Comparison of ENCODE assay signal across 15 cellular contexts in genomic region chr2:186709529-186710455, GRCh38.
"Had no signal": no experiment of that assay in that cellular context is flagged by ENCODE, and none has a peak within 500 bp of the region (broad histone marks: within the 10 kb centered on the region; RNA-seq: fewer than 3 reads in every experiment).

No MANE protein-coding gene starts in this region.

- ATAC-seq: activated CD8-positive, alpha-beta memory T cell treated with anti-CD3 and anti-CD28 coated beads, Interleukin-2, amount 10 ng/mL, durations not matched to agents 7 days and 5 days; gastroesophageal sphincter; left colon; lower lobe of right lung had no signal

- H3K4me3 Mint-ChIP-seq: activated CD4-positive, alpha-beta memory T cell treated with anti-CD3 and anti-CD28 coated beads for 36 hours; activated CD8-positive, alpha-beta memory T cell treated with anti-CD3 and anti-CD28 coated beads, Interleukin-2, amount 10 ng/mL, durations not matched to agents 7 days and 5 days; activated naive CD4-positive, alpha-beta T cell treated with anti-CD3 and anti-CD28 coated beads, Interleukin-2, amount 10 ng/mL, durations not matched to agents 7 days and 5 days; activated T-cell treated with anti-CD3 and anti-CD28 coated beads, Interleukin-2, amount 50 U/mL, for 24 hours; endodermal cell; mesothelial cell of epicardium; nephron progenitor cell had no signal

- H3K27ac Mint-ChIP-seq: activated CD4-positive, alpha-beta memory T cell treated with anti-CD3 and anti-CD28 coated beads for 36 hours; activated CD8-positive, alpha-beta memory T cell treated with anti-CD3 and anti-CD28 coated beads, Interleukin-2, amount 10 ng/mL, durations not matched to agents 7 days and 5 days; activated naive CD4-positive, alpha-beta T cell treated with anti-CD3 and anti-CD28 coated beads, Interleukin-2, amount 10 ng/mL, durations not matched to agents 7 days and 5 days; activated T-cell treated with anti-CD3 and anti-CD28 coated beads, Interleukin-2, amount 50 U/mL, for 24 hours; endodermal cell; mesothelial cell of epicardium; nephron progenitor cell had no signal

- H3K9me3 Mint-ChIP-seq: activated CD4-positive, alpha-beta memory T cell treated with anti-CD3 and anti-CD28 coated beads for 36 hours; activated naive CD4-positive, alpha-beta T cell treated with anti-CD3 and anti-CD28 coated beads, Interleukin-2, amount 10 ng/mL, durations not matched to agents 7 days and 5 days; activated T-cell treated with anti-CD3 and anti-CD28 coated beads, Interleukin-2, amount 50 U/mL, for 24 hours; endodermal cell; nephron progenitor cell had no signal

- H3K36me3 Mint-ChIP-seq: activated CD4-positive, alpha-beta memory T cell treated with anti-CD3 and anti-CD28 coated beads for 36 hours; activated CD8-positive, alpha-beta memory T cell treated with anti-CD3 and anti-CD28 coated beads, Interleukin-2, amount 10 ng/mL, durations not matched to agents 7 days and 5 days; activated naive CD4-positive, alpha-beta T cell treated with anti-CD3 and anti-CD28 coated beads, Interleukin-2, amount 10 ng/mL, durations not matched to agents 7 days and 5 days had no signal

- H3K4me1 Mint-ChIP-seq: activated CD8-positive, alpha-beta memory T cell treated with anti-CD3 and anti-CD28 coated beads, Interleukin-2, amount 10 ng/mL, durations not matched to agents 7 days and 5 days; activated naive CD4-positive, alpha-beta T cell treated with anti-CD3 and anti-CD28 coated beads, Interleukin-2, amount 10 ng/mL, durations not matched to agents 7 days and 5 days; endodermal cell had no signal

- H3K27me3 Mint-ChIP-seq: activated CD4-positive, alpha-beta memory T cell treated with anti-CD3 and anti-CD28 coated beads for 36 hours; activated naive CD4-positive, alpha-beta T cell treated with anti-CD3 and anti-CD28 coated beads, Interleukin-2, amount 10 ng/mL, durations not matched to agents 7 days and 5 days had no signal

- DNase-seq: activated CD4-positive, alpha-beta memory T cell treated with anti-CD3 and anti-CD28 coated beads for 36 hours; activated CD4-positive, CD25-positive, alpha-beta regulatory T cell treated with anti-CD3 and anti-CD28 coated beads, Interleukin-2, amount 50 U/mL, for 72 hours; activated CD8-positive, alpha-beta memory T cell treated with anti-CD3 and anti-CD28 coated beads, Interleukin-2, amount 10 ng/mL, durations not matched to agents 7 days and 5 days; activated naive CD4-positive, alpha-beta T cell treated with anti-CD3 and anti-CD28 coated beads, Interleukin-2, amount 10 ng/mL, durations not matched to agents 7 days and 5 days; activated T-cell treated with anti-CD3 and anti-CD28 coated beads, Interleukin-2, amount 50 U/mL, for 24 hours; endodermal cell; left colon; lower lobe of right lung; nephron progenitor cell; occipital lobe; stimulated activated CD4-positive, alpha-beta T cell treated with anti-CD3 and anti-CD28 coated beads, Interleukin-4, amount 100 ng/mL, for 1 hour; stimulated activated naive CD4-positive, alpha-beta T cell; uterus had no signal
